Comparison of ENCODE assay signal across 8 cellular contexts in genomic region chr7:26152782-26153245, GRCh38. TPM values are rescaled to one million over a fixed set of nuclear protein-coding genes. Genes with fewer than 3 reads are reported as not detected.
A peak's percentile ranks its signal among the peaks of the same experiment; 100 is the strongest.
DNase-seq lines count a peak whose midpoint lies in the region; ATAC-seq and TF ChIP-seq lines count a peak whose summit lies in the region.
"Not testable (repeated sequence)": the region's sequence is repeated elsewhere in the genome, so short reads cannot be mapped to it uniquely, and the experiment has no call there.

No MANE protein-coding gene starts in this region.

- H3K27me3 ChIP-seq in CD4-positive, alpha-beta T cell (ENCODE audit: control insufficient read depth, insufficient read depth, low read length); Panc1 (ENCODE audit: control insufficient read depth, insufficient read depth, low read length): not testable (repeated sequence)

- in situ Hi-C loops in Panc1 (cut with HindIII; ENCODE audit: low pct_unique_long_range_greater_than_20kb, low sequenced_read_pairs) = not testable (repeated sequence)

- H3K9me3 ChIP-seq in CD4-positive, alpha-beta T cell (ENCODE audit: control insufficient read depth, low read length); Panc1 (ENCODE audit: control insufficient read depth, insufficient read depth, low read depth, low read length): not testable (repeated sequence)

- intact Hi-C loops in CD4-positive, alpha-beta T cell (cut with DNase I, micrococcal nuclease) = loop anchor here (2.0 to 5.0 kb wide), 5 partner anchors 42 to 201 kb away; no protein-coding TSS in a partner anchor
- intact Hi-C loops in Panc1 (cut with micrococcal nuclease; ENCODE audit: unreplicated experiment) = loop anchor here (5.0 to 10.0 kb wide), 2 partner anchors 61 to 258 kb away; no protein-coding TSS in a partner anchor

- CTCF ChIA-PET in CD4-positive, alpha-beta T cell (lab: Charles Lee) = interaction anchor here (1.3 to 2.2 kb wide), 5 partner anchors 8 to 49 kb away, joined by 4 to 18 read pairs (median 6); partner anchors contain the start of genes CBX3 and HNRNPA2B1
- CTCF ChIA-PET in Panc1 (lab: Charles Lee) = interaction anchor here (1.5 kb wide), 1 partner anchor 62 kb away, joined by 4 read pairs; no protein-coding TSS in a partner anchor

- peak in 8 of 10 experiments; percentile 9 to 54 (median 24) for DNase-seq in CD4-positive, alpha-beta T cell
- not testable (repeated sequence) for DNase-seq in Panc1 (ENCODE audit: low read depth, low spot score); mesothelial cell of epicardium (ENCODE audit: low spot score in 2 of 2, unreplicated experiment in 2 of 2)
- DNase-seq in activated effector memory CD4-positive, alpha-beta T cell treated with Interleukin-2 at 50 U/mL for 16 hours = peak; percentile 31
- DNase-seq in stimulated activated CD4-positive, alpha-beta T cell treated with anti-CD3 and anti-CD28 coated beads, Interleukin-4, amount 100 ng/mL, for 1 hour = peak; percentile 45

- H3K4me1 ChIP-seq in Panc1 (ENCODE audit: control insufficient read depth, insufficient read depth, low read length) = peaks cover 26% of the 10 kb centered on the region

- not testable (repeated sequence) for TF ChIP-seq CTCF in CD4-positive, alpha-beta T cell (IDR thresholded peaks at IDR 0.05); Panc1 (IDR thresholded peaks at IDR 0.05); mesothelial cell of epicardium (IDR thresholded peaks at IDR 0.05; ENCODE audit: unreplicated experiment)

- not testable (repeated sequence) for BruUV-seq in Panc1 (replicated peaks; lab: Mats Ljungman, UMichigan)

- not testable (repeated sequence) for H3K9me3 Mint-ChIP-seq in CD4-positive, alpha-beta T cell; mesothelial cell of epicardium

- peaks cover 57% of the 10 kb centered on the region for H3K4me1 Mint-ChIP-seq in CD4-positive, alpha-beta T cell (ENCODE audit: low read depth)
- H3K4me1 Mint-ChIP-seq in mesothelial cell of epicardium = peaks cover 31% of the 10 kb centered on the region

- POLR2A ChIA-PET in CD4-positive, alpha-beta T cell (lab: Charles Lee) = interaction anchor here (1.0 to 4.1 kb wide), 11 partner anchors 9 to 132 kb away, joined by 3 to 146 read pairs (median 10); partner anchors contain the start of genes CBX3 and HNRNPA2B1
- POLR2A ChIA-PET in Panc1 (lab: Charles Lee) = not testable (repeated sequence)

- peak overlapping the region; percentile 77 for H3K27ac Mint-ChIP-seq in CD4-positive, alpha-beta T cell
- not testable (repeated sequence) for H3K27ac Mint-ChIP-seq in mesothelial cell of epicardium

- peak; percentile 23 for ATAC-seq in CD4-positive, alpha-beta T cell (ENCODE audit: poor library complexity)
- ATAC-seq in GM19397 (IDR thresholded peaks at IDR 0.05; ENCODE audit: unreplicated experiment) (peak; percentile 23), HG03045 (IDR thresholded peaks at IDR 0.05; ENCODE audit: unreplicated experiment) (peak; percentile 27), Panc1 (0 out of 2 replicates have a peak, but pooled peaks have one; percentile 0), esophagus mucosa (peak; percentile 20)

- peak overlapping the region; percentile 96 for H3K4me3 Mint-ChIP-seq in CD4-positive, alpha-beta T cell
- H3K4me3 Mint-ChIP-seq in mesothelial cell of epicardium = peak overlapping the region; percentile 67

- not testable (repeated sequence) for H3K36me3 Mint-ChIP-seq in CD4-positive, alpha-beta T cell (ENCODE audit: low read depth); mesothelial cell of epicardium

- not testable (repeated sequence) for H3K36me3 ChIP-seq in Panc1 (ENCODE audit: control insufficient read depth, insufficient read depth, low read length)

- peak overlapping the region; percentile 53 to 88 for H3K4me3 ChIP-seq in Panc1 (ENCODE audit: low read depth in 2 of 2, low read length in 2 of 2)

- H3K27ac ChIP-seq in CD4-positive, alpha-beta T cell (ENCODE audit: low read depth, low read length) = not testable (repeated sequence)
- H3K27ac ChIP-seq in Panc1 (ENCODE audit: low read length) = peak overlapping the region; percentile 95

- not testable (repeated sequence) for H3K27me3 Mint-ChIP-seq in CD4-positive, alpha-beta T cell
- peaks cover 43% of the 10 kb centered on the region for H3K27me3 Mint-ChIP-seq in mesothelial cell of epicardium (ENCODE audit: low read depth)

RNA-seq across cellular contexts. Expression of gene NFE2L3, which starts 0.8 kb away (rescaled TPM):
- total RNA-seq in CD4-positive, alpha-beta T cell = under 1 TPM; 0.45 to 0.93 TPM
- total RNA-seq in Panc1 (2021; ENCODE audit: unreplicated experiment) (78.5 TPM), esophagus mucosa (1.8 TPM), mesothelial cell of epicardium (11.8 to 12.9 TPM (median 12.3 TPM) in 3 replicates)
- polyA plus RNA-seq in Panc1 (2012; ENCODE audit: insufficient read length) = 47.6 TPM

RNA-seq across cellular contexts. Expression of gene HNRNPA2B1, which starts 47.7 kb away (rescaled TPM):
- 100 to 1,000 TPM; 282 to 299 TPM for total RNA-seq in CD4-positive, alpha-beta T cell
- 819 TPM for total RNA-seq in Panc1 (2021; ENCODE audit: unreplicated experiment)
- polyA plus RNA-seq in Panc1 (2012; ENCODE audit: insufficient read length) = 815 TPM
- 231 TPM for total RNA-seq in esophagus mucosa
- total RNA-seq in mesothelial cell of epicardium = 693 to 723 TPM (median 708 TPM) in 3 replicates

RNA-seq across cellular contexts. Expression of gene CBX3, which starts 48.7 kb away (rescaled TPM):
- total RNA-seq in CD4-positive, alpha-beta T cell = 100 to 1,000 TPM; 124 to 132 TPM
- total RNA-seq in Panc1 (2021; ENCODE audit: unreplicated experiment) (308 TPM), esophagus mucosa (61.4 TPM), mesothelial cell of epicardium (217 to 225 TPM (median 224 TPM) in 3 replicates)
- polyA plus RNA-seq in Panc1 (2012; ENCODE audit: insufficient read length) = 136 TPM
